In the genomic region with DNA sequence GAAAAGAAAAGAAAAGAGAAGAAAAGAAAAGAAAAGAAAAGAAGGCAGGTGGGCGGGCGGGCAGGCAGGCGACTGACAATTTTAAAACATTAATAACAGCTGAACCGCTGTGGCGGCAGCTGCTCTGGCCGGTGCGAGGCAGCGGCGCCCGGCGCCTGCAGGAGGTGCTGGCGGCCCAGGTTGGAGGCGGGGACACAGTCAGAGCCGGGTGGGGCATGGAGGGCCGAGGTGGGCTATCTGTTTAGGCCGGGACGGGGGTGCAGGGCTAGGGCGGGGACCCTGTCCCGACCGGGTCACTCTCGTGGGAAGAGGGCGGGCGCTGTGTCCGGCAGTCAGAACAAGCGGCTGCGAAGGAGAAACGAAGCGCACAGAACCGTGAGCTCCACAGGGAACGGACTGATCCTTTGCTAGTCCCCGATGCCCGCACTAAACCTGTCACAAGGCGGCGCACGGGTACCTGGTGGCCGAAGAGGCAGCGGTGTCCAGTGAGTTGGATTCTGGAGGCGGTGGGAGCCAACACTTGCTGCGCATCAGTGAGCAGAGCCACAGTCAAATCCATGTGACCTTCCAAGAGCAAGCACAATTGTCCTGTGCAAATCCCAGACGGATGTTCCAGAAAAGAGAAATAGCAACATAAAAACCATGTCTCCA, we compare ENCODE assay signal across 8 cellular contexts. TPM values are rescaled to one million over a fixed set of nuclear protein-coding genes. Genes with fewer than 3 reads are reported as not detected.
DNase-seq lines count a peak whose midpoint lies in the region; TF ChIP-seq lines count a peak whose summit lies in the region.

No MANE protein-coding gene starts in this region.

- H3K36me3 ChIP-seq in GM23248 (ENCODE audit: low read depth) (no peaks in the 10 kb centered on the region), neural cell (ENCODE audit: insufficient read depth, low read length) (no peaks in the 10 kb centered on the region), suprapubic skin (no peaks in the 10 kb centered on the region)

- H3K9me3 ChIP-seq in GM23248 (ENCODE audit: low read depth): no peaks in the 10 kb centered on the region
- no peaks in the 10 kb centered on the region for H3K9me3 ChIP-seq in neural cell (ENCODE audit: low read length)
- no peaks in the 10 kb centered on the region for H3K9me3 ChIP-seq in suprapubic skin

- H3K4me3 ChIP-seq in GM23248 (peak overlapping the region; percentile 78), neural cell (ENCODE audit: low read length) (peak overlapping the region; percentile 70), suprapubic skin (peak overlapping the region; percentile 54)

- H3K27ac ChIP-seq in GM23248: no peak overlapping the region
- H3K27ac ChIP-seq in neural cell (ENCODE audit: low read length): no peak overlapping the region
- H3K27ac ChIP-seq in suprapubic skin: no peak overlapping the region

- H3K27me3 ChIP-seq in GM23248 (replicated peaks; ENCODE audit: insufficient read depth) (0 out of 2 replicates have a peak, but pooled peaks cover 7% of the 10 kb centered on the region), neural cell (ENCODE audit: insufficient read depth, low read depth, low read length) (no peaks in the 10 kb centered on the region), suprapubic skin (no peaks in the 10 kb centered on the region)

- no peak for TF ChIP-seq POLR2A in suprapubic skin (IDR thresholded peaks at IDR 0.05)

- TF ChIP-seq CTCF in neural cell (IDR thresholded peaks at IDR 0.05; ENCODE audit: poor library complexity, severe bottlenecking) (peak; percentile 84), suprapubic skin (IDR thresholded peaks at IDR 0.05) (peak in 1 of 2 donors; percentile 46)

- WGBS in GM23248 (ENCODE audit: low coverage in 1 of 2, low lambda C conversion rate in 2 of 2, missing lambda C conversion rate in 2 of 2), 2 experiments: 2% methylated on average over 39 to 40 of the region's 40 CpGs
- under 1% methylated on average over 34 of the region's 40 CpGs for WGBS in suprapubic skin

- H3K9ac ChIP-seq in GM23248 (peak overlapping the region; percentile 58; the same call in 1 of the 2 replicates), neural cell (ENCODE audit: low read length) (peak overlapping the region; percentile 53)

- TF ChIP-seq EP300 in neural cell (conservative IDR thresholded peaks at IDR 0.05; ENCODE audit: poor library complexity, severe bottlenecking): no peak
- no peak for TF ChIP-seq EP300 in suprapubic skin (IDR thresholded peaks at IDR 0.05)

- H2AFZ ChIP-seq in GM23248 (peak overlapping the region; percentile 80), neural cell (ENCODE audit: low read depth, low read length) (peak overlapping the region; percentile 56)

- H3F3A ChIP-seq in GM23248 (ENCODE audit: insufficient read depth): no peaks in the 10 kb centered on the region
- H3F3A ChIP-seq in neural cell (ENCODE audit: insufficient read depth, low read length, poor library complexity, severe bottlenecking): no peaks in the 10 kb centered on the region

- H4K20me1 ChIP-seq in GM23248 (ENCODE audit: insufficient read depth): no peaks in the 10 kb centered on the region
- no peaks in the 10 kb centered on the region for H4K20me1 ChIP-seq in neural cell (ENCODE audit: insufficient read depth)

- in situ Hi-C loops in GM23248 (cut with MboI): no loop called here

- no peaks in the 10 kb centered on the region for H3K9me2 ChIP-seq in GM23248 (ENCODE audit: insufficient read depth)
- no peaks in the 10 kb centered on the region for H3K9me2 ChIP-seq in neural cell (ENCODE audit: insufficient read depth, low read length)

- H3K4me2 ChIP-seq in GM23248 (ENCODE audit: unreplicated experiment) (peak overlapping the region; percentile 81), neural cell (ENCODE audit: low read length) (no peak overlapping the region)

- peak; percentile 89 for DNase-seq in ELF-1 (ENCODE audit: low read depth, low spot score)
- DNase-seq in GM23248: peak; percentile 86
- DNase-seq in KG1 (lab: John Stamatoyannopoulos, UW): peak; percentile 16
- DNase-seq in RPMI7951 (ENCODE audit: low read depth): peak; percentile 59
- DNase-seq in activated naive CD4-positive, alpha-beta T cell treated with Interleukin-2 at 50 U/mL for 16 hours: peak; percentile 48
- peak; percentile 40 for DNase-seq in foreskin melanocyte
- peak; percentile 68 to 82 for DNase-seq in suprapubic skin (ENCODE audit: low spot score in 2 of 2)

- TF ChIP-seq RAD21 in neural cell (conservative IDR thresholded peaks at IDR 0.05): peak; percentile 65

- H3K79me2 ChIP-seq in GM23248 (ENCODE audit: insufficient read depth) (no peaks in the 10 kb centered on the region), neural cell (replicated peaks; ENCODE audit: insufficient read depth, low read length) (no peaks in the 10 kb centered on the region)

- H3K4me1 ChIP-seq in GM23248 (ENCODE audit: insufficient read depth) (peaks cover 5% of the 10 kb centered on the region; the same call in 1 of the 2 replicates), suprapubic skin (peaks cover 10% of the 10 kb centered on the region)

TF ChIP-seq in neural cell, 6 proteins besides CTCF, POLR2A, EP300 and RAD21:
- TF ChIP-seq TAF1 (IDR thresholded peaks at IDR 0.05; ENCODE audit: low read depth): no peak
- peak; percentile 69 for TF ChIP-seq SMC3 (conservative IDR thresholded peaks at IDR 0.05; ENCODE audit: poor library complexity)
- no peak for TF ChIP-seq MXI1 (conservative IDR thresholded peaks at IDR 0.05; ENCODE audit: poor library complexity, severe bottlenecking)

RNA-seq across cellular contexts. Expression of a gene that starts 13.6 kb away (rescaled TPM):
- not detected in 2 replicates for total RNA-seq in GM23248 (2014; rRNA removed; shearing (Covaris generic))
- 0.08 TPM in 1 of 2 replicates, not detected in the other for polyA plus RNA-seq in GM23248 (2016; fragmentation: Nextera tagmentation; extraction: Ambion mirVana)
- not detected in 2 replicates for total RNA-seq in RPMI7951 (2014; rRNA removed; shearing (Covaris generic))
- not detected in 2 replicates for polyA plus RNA-seq in neural cell
- polyA minus RNA-seq in neural cell: not detected in 2 replicates
- 10 to 100 TPM in 1 of 4 donors, 1 to 10 TPM in 3; 1.1 to 43.3 (median 2.0) TPM for total RNA-seq in suprapubic skin

RNA-seq across cellular contexts. Expression of a gene that starts 50.5 kb away (rescaled TPM):
- total RNA-seq in GM23248 (2014; rRNA removed; shearing (Covaris generic)): 10.2 and 16.6 TPM in 2 replicates
- 7.0 and 7.1 TPM in 2 replicates for polyA plus RNA-seq in GM23248 (2016; fragmentation: Nextera tagmentation; extraction: Ambion mirVana)
- total RNA-seq in RPMI7951 (2014; rRNA removed; shearing (Covaris generic)): 11.2 and 15.5 TPM in 2 replicates
- polyA plus RNA-seq in neural cell: 26.3 and 28.0 TPM in 2 replicates
- polyA minus RNA-seq in neural cell: 70.1 and 82.0 TPM in 2 replicates
- 10 to 100 TPM in 2 of 4 donors, 1 to 10 TPM in 2; 6.1 to 14.9 (median 10.2) TPM for total RNA-seq in suprapubic skin

RNA-seq across cellular contexts. Expression of a gene that starts 50.8 kb away (rescaled TPM):
- 5.8 and 11.5 TPM in 2 replicates for total RNA-seq in GM23248 (2014; rRNA removed; shearing (Covaris generic))
- polyA plus RNA-seq in GM23248 (2016; fragmentation: Nextera tagmentation; extraction: Ambion mirVana): 18.0 and 19.3 TPM in 2 replicates
- 30.8 and 37.2 TPM in 2 replicates for total RNA-seq in RPMI7951 (2014; rRNA removed; shearing (Covaris generic))
- polyA plus RNA-seq in neural cell: 26.6 and 35.2 TPM in 2 replicates
- 51.6 and 57.1 TPM in 2 replicates for polyA minus RNA-seq in neural cell
- total RNA-seq in suprapubic skin: 10 to 100 TPM in 3 of 4 donors, 1 to 10 TPM in 1; 6.8 to 13.0 (median 11.2) TPM

Comparison
In these comparisons a context has a peak if more than half of its experiments do, and no peak if none do; other contexts are left out.
1. DNase-seq: peak in every context shown above with its lines; median percentile 89 in ELF-1; 86 in GM23248; 75 in suprapubic skin; 59 in RPMI7951; 48 in activated naive CD4-positive, alpha-beta T cell treated with Interleukin-2 at 50 U/mL for 16 hours; 40 in foreskin melanocyte; 16 in KG1.